Comparison of ENCODE assay signal across 8 cellular contexts in genomic region chr18:50193796-50194622, GRCh38. TPM values are rescaled to one million over a fixed set of nuclear protein-coding genes. Genes with fewer than 3 reads are reported as not detected.
A peak's percentile ranks its signal among the peaks of the same experiment; 100 is the strongest.
DNase-seq lines count a peak whose midpoint lies in the region; ATAC-seq and FAIRE-seq lines count a peak whose summit lies in the region.

No MANE protein-coding gene starts in this region.

- intact Hi-C loops in activated CD4-positive, alpha-beta T cell treated with anti-CD3 and anti-CD28 coated beads for 36 hours (cut with DNase I, micrococcal nuclease): loop anchor here (10.0 kb wide), 3 partner anchors 159 to 679 kb away; no protein-coding TSS in a partner anchor

- no peak overlapping the region for H3K9ac ChIP-seq in stomach smooth muscle (ENCODE audit: low read length in 2 of 2)

- DNase-seq in activated CD4-positive, alpha-beta T cell treated with anti-CD3 and anti-CD28 coated beads for 36 hours: peak; percentile 14
- no peak for DNase-seq in activated CD4-positive, alpha-beta T cell treated with anti-CD3 and anti-CD28 coated beads, Interleukin-2, amount 50 U/mL, for 1 hour
- DNase-seq in SW480 (ENCODE audit: low spot score): peak; percentile 4
- peak; percentile 41 for DNase-seq in iPS-NIHi11 (ENCODE audit: low spot score)
- DNase-seq in NCI-H2196 (lab: John Stamatoyannopoulos, UW; ENCODE audit: unreplicated experiment): no peak
- no peak for DNase-seq in GM19239 (ENCODE audit: insufficient read length, low spot score)

- H3K36me3 Mint-ChIP-seq in activated CD4-positive, alpha-beta T cell treated with anti-CD3 and anti-CD28 coated beads for 36 hours (ENCODE audit: low read depth): no peaks in the 10 kb centered on the region

- no peak for FAIRE-seq in GM19239 (lab: Jason Lieb, UNC)

- H3K36me3 ChIP-seq in stomach smooth muscle (ENCODE audit: control insufficient read depth in 2 of 2, insufficient read depth in 2 of 2, low read length in 2 of 2): no peaks in the 10 kb centered on the region

- H3K27me3 ChIP-seq in stomach smooth muscle (ENCODE audit: control insufficient read depth in 1 of 2, insufficient read depth in 2 of 2, low read length in 2 of 2): peaks cover 39 to 56% of the 10 kb centered on the region in 2 donors

- H3K4me1 ChIP-seq in stomach smooth muscle (ENCODE audit: control insufficient read depth, insufficient read depth, low read length): peaks cover 8% of the 10 kb centered on the region

- no peaks in the 10 kb centered on the region for H3K9me3 Mint-ChIP-seq in activated CD4-positive, alpha-beta T cell treated with anti-CD3 and anti-CD28 coated beads for 36 hours (ENCODE audit: low read depth)

- no peaks in the 10 kb centered on the region for H3K9me3 ChIP-seq in stomach smooth muscle (ENCODE audit: control insufficient read depth in 2 of 2, low read length in 2 of 2)

- H3K27ac Mint-ChIP-seq in activated CD4-positive, alpha-beta T cell treated with anti-CD3 and anti-CD28 coated beads for 36 hours: no peak overlapping the region

- H3K4me1 Mint-ChIP-seq in activated CD4-positive, alpha-beta T cell treated with anti-CD3 and anti-CD28 coated beads for 36 hours: peaks cover 21% of the 10 kb centered on the region

- ATAC-seq in activated CD4-positive, alpha-beta T cell treated with anti-CD3 and anti-CD28 coated beads for 36 hours: no peak
- no peak for ATAC-seq in HG02870 (IDR thresholded peaks at IDR 0.05; ENCODE audit: unreplicated experiment)

- POLR2A ChIA-PET in activated CD4-positive, alpha-beta T cell treated with anti-CD3 and anti-CD28 coated beads for 36 hours (lab: Charles Lee): no interaction called here

- peak overlapping the region; percentile 34 to 65 for H3K4me3 ChIP-seq in stomach smooth muscle (ENCODE audit: low read length in 2 of 2)

- CTCF ChIA-PET in activated CD4-positive, alpha-beta T cell treated with anti-CD3 and anti-CD28 coated beads for 36 hours (lab: Charles Lee): interaction anchor here (0.6 to 3.7 kb wide), 7 partner anchors 7 to 185 kb away, joined by 3 to 15 read pairs (median 3); no protein-coding TSS in a partner anchor

- H3K27me3 Mint-ChIP-seq in activated CD4-positive, alpha-beta T cell treated with anti-CD3 and anti-CD28 coated beads for 36 hours: peaks cover 61% of the 10 kb centered on the region

- H3K27ac ChIP-seq in stomach smooth muscle (ENCODE audit: low read length): no peak overlapping the region

- H3K4me3 Mint-ChIP-seq in activated CD4-positive, alpha-beta T cell treated with anti-CD3 and anti-CD28 coated beads for 36 hours: peak overlapping the region; percentile 42

RNA-seq across cellular contexts. Expression of gene MYO5B, which starts 0.9 kb away (rescaled TPM):
- total RNA-seq in activated CD4-positive, alpha-beta T cell treated with anti-CD3 and anti-CD28 coated beads for 36 hours: under 1 TPM; 0.18 to 0.23 TPM

Comparison
In these comparisons a context has a peak if more than half of its experiments do, and no peak if none do; other contexts are left out.
1. DNase-seq: peak in activated CD4-positive, alpha-beta T cell treated with anti-CD3 and anti-CD28 coated beads for 36 hours (single experiment), SW480 (single experiment) and iPS-NIHi11 (single experiment); none in activated CD4-positive, alpha-beta T cell treated with anti-CD3 and anti-CD28 coated beads, Interleukin-2, amount 50 U/mL, for 1 hour (single experiment), NCI-H2196 (single experiment) and GM19239 (single experiment).